Comparison of ENCODE assay signal across 8 cellular contexts in genomic region chr6:89298680-89299450, GRCh38. TPM values are rescaled to one million over a fixed set of nuclear protein-coding genes. Genes with fewer than 3 reads are reported as not detected.
DNase-seq lines count a peak whose midpoint lies in the region; ATAC-seq and TF ChIP-seq lines count a peak whose summit lies in the region.

No MANE protein-coding gene starts in this region.

- no peaks in the 10 kb centered on the region for H3K9me3 Mint-ChIP-seq in activated T-cell treated with anti-CD3 and anti-CD28 coated beads, Interleukin-2, amount 50 U/mL, for 4 hours

- H3K4me1 Mint-ChIP-seq in activated T-cell treated with anti-CD3 and anti-CD28 coated beads, Interleukin-2, amount 50 U/mL, for 4 hours (ENCODE audit: low read depth) = peaks cover 23% of the 10 kb centered on the region

- peak overlapping the region; percentile 95 for H3K4me2 ChIP-seq in KMS-11

- no peaks in the 10 kb centered on the region for H3K79me2 ChIP-seq in KMS-11 (ENCODE audit: insufficient read depth, low read depth)

- DNase-seq in GM20000 (ENCODE audit: low spot score) = peak; percentile 40
- DNase-seq in activated T-cell treated with anti-CD3 and anti-CD28 coated beads, Interleukin-2, amount 50 U/mL, for 4 hours = no peak
- peak; percentile 14 for DNase-seq in left lobe of liver (ENCODE audit: low spot score)
- no peak for DNase-seq in pons (ENCODE audit: low spot score)
- DNase-seq in cortex of kidney (lab: John Stamatoyannopoulos, UW) = no peak
- DNase-seq in NCI-H187 (lab: John Stamatoyannopoulos, UW) = no peak
- no peak for DNase-seq in kidney glomerular epithelial cell (lab: John Stamatoyannopoulos, UW)

- peak overlapping the region; percentile 97 for H3K27ac ChIP-seq in KMS-11

- no peak overlapping the region for H3K4me3 Mint-ChIP-seq in activated T-cell treated with anti-CD3 and anti-CD28 coated beads, Interleukin-2, amount 50 U/mL, for 4 hours

- no peaks in the 10 kb centered on the region for H3K36me3 ChIP-seq in KMS-11 (ENCODE audit: insufficient read depth)

- peak; percentile 26 to 59 for ATAC-seq in activated T-cell treated with anti-CD3 and anti-CD28 coated beads, Interleukin-2, amount 50 U/mL, for 4 hours
- no peak for ATAC-seq in left lobe of liver

- peaks cover 45% of the 10 kb centered on the region for H3K4me1 ChIP-seq in KMS-11 (ENCODE audit: low read depth, poor library complexity, severe bottlenecking)

- H3K4me3 ChIP-seq in KMS-11 (IDR thresholded peaks at IDR 0.05; ENCODE audit: insufficient read depth, low read depth, low read length) = no peak overlapping the region

- H3K36me3 Mint-ChIP-seq in activated T-cell treated with anti-CD3 and anti-CD28 coated beads, Interleukin-2, amount 50 U/mL, for 4 hours (ENCODE audit: insufficient read depth) = no peaks in the 10 kb centered on the region

- TF ChIP-seq CTCF in GM20000 (IDR thresholded peaks at IDR 0.05; ENCODE audit: extremely low read depth, missing control alignments) (no peak), KMS-11 (conservative IDR thresholded peaks at IDR 0.05; ENCODE audit: low read depth, low read length) (no peak)

- H2AFZ ChIP-seq in KMS-11 (ENCODE audit: low read depth) = peak overlapping the region; percentile 29; the same call in 1 of the 2 replicates

- H4K20me1 ChIP-seq in KMS-11 (ENCODE audit: insufficient read depth) = no peaks in the 10 kb centered on the region

- no peaks in the 10 kb centered on the region for H3K27me3 ChIP-seq in KMS-11 (ENCODE audit: insufficient read depth, low read depth)

- H3K27me3 Mint-ChIP-seq in activated T-cell treated with anti-CD3 and anti-CD28 coated beads, Interleukin-2, amount 50 U/mL, for 4 hours (ENCODE audit: low read depth) = no peaks in the 10 kb centered on the region

- peak overlapping the region; percentile 68 for H3K9ac ChIP-seq in KMS-11

RNA-seq across cellular contexts. Expression of gene GABRR2, which starts 16.2 kb away (rescaled TPM):
- total RNA-seq in activated T-cell treated with anti-CD3 and anti-CD28 coated beads, Interleukin-2, amount 50 U/mL, for 4 hours = under 1 TPM in 1 of 3 donors, not detected in 2; 0.19 TPM
- total RNA-seq in left lobe of liver = 0.58 TPM

RNA-seq across cellular contexts. Expression of gene UBE2J1, which starts 53.7 kb away (rescaled TPM):
- total RNA-seq in activated T-cell treated with anti-CD3 and anti-CD28 coated beads, Interleukin-2, amount 50 U/mL, for 4 hours = 10 to 100 TPM; 15.0 to 19.4 (median 16.1) TPM
- 16.0 TPM for total RNA-seq in left lobe of liver

Comparison
In these comparisons a context has a peak if more than half of its experiments do, and no peak if none do; other contexts are left out.
1. DNase-seq: peak in GM20000 (single experiment) and left lobe of liver (single experiment); none in activated T-cell treated with anti-CD3 and anti-CD28 coated beads, Interleukin-2, amount 50 U/mL, for 4 hours (single experiment), pons (single experiment), cortex of kidney (single experiment), NCI-H187 (0 of 2) and kidney glomerular epithelial cell (single experiment).